Comparison of ENCODE assay signal across 19 cellular contexts in genomic region chr4:119237201-119237600, GRCh38. TPM values are rescaled to one million over a fixed set of nuclear protein-coding genes. Genes with fewer than 3 reads are reported as not detected.
DNase-seq lines count a peak whose midpoint lies in the region; ATAC-seq and TF ChIP-seq lines count a peak whose summit lies in the region.
"Had no signal": no experiment of that assay in that cellular context is flagged by ENCODE, and none has a peak within 500 bp of the region (broad histone marks: within the 10 kb centered on the region; RNA-seq: fewer than 3 reads in every experiment).

No MANE protein-coding gene starts in this region.

- H3K27ac ChIP-seq in trophoblast cell (ENCODE audit: low read depth, low read length), result no peak overlapping the region
- H3K27ac ChIP-seq: BLaER1 treated with 17β-estradiol and CSF1 and Interleukin-3, amounts not matched to agents 10 nM and 100 nM had no signal

- no peak overlapping the region for H3K9ac ChIP-seq in trophoblast cell (ENCODE audit: low read length)
- H3K9ac ChIP-seq: BLaER1 treated with 17β-estradiol and CSF1 and Interleukin-3, amounts not matched to agents 10 nM and 100 nM had no signal

- H3K9me3 ChIP-seq in trophoblast cell (ENCODE audit: insufficient read depth, low read depth, low read length), result no peaks in the 10 kb centered on the region

- H3K36me3 Mint-ChIP-seq in activated naive CD8-positive, alpha-beta T cell treated with anti-CD3 and anti-CD28 coated beads for 36 hours, result peaks cover 29% of the 10 kb centered on the region
- peaks cover 22% of the 10 kb centered on the region for H3K36me3 Mint-ChIP-seq in activated naive CD8-positive, alpha-beta T cell treated with anti-CD3 and anti-CD28 coated beads, Interleukin-2, amount 50 U/mL, for 24 hours (ENCODE audit: low read depth)
- peaks cover 71% of the 10 kb centered on the region for H3K36me3 Mint-ChIP-seq in HFFc6 (ENCODE audit: low read depth)

- H3K27me3 Mint-ChIP-seq in activated naive CD8-positive, alpha-beta T cell treated with anti-CD3 and anti-CD28 coated beads for 36 hours, result no peaks in the 10 kb centered on the region
- no peaks in the 10 kb centered on the region for H3K27me3 Mint-ChIP-seq in activated naive CD8-positive, alpha-beta T cell treated with anti-CD3 and anti-CD28 coated beads, Interleukin-2, amount 50 U/mL, for 24 hours
- peaks cover 2% of the 10 kb centered on the region; the same call in 1 of the 2 replicates for H3K27me3 Mint-ChIP-seq in HFFc6 (ENCODE audit: insufficient read depth)
- H3K27me3 Mint-ChIP-seq: B cell; CD8-positive, alpha-beta memory T cell had no signal

- H4K91ac ChIP-seq in trophoblast cell (ENCODE audit: low read depth, low read length), result no peak overlapping the region

- H3K14ac ChIP-seq in trophoblast cell (ENCODE audit: low read length), result no peak overlapping the region

- TF ChIP-seq CTCF in HFFc6 (IDR thresholded peaks at IDR 0.05), result no peak

- H3K18ac ChIP-seq in trophoblast cell (ENCODE audit: low read length), result no peak overlapping the region

- no peaks in the 10 kb centered on the region for H3K79me1 ChIP-seq in trophoblast cell (ENCODE audit: low read length)

- H2AFZ ChIP-seq in trophoblast cell (ENCODE audit: insufficient read depth, low read length, poor library complexity), result no peak overlapping the region

- no peak overlapping the region for H2BK12ac ChIP-seq in trophoblast cell (ENCODE audit: low read length)

- H2BK5ac ChIP-seq in trophoblast cell (ENCODE audit: low read depth, low read length, poor library complexity), result no peak overlapping the region

- H3K27ac Mint-ChIP-seq in activated naive CD8-positive, alpha-beta T cell treated with anti-CD3 and anti-CD28 coated beads for 36 hours, result peak overlapping the region; percentile 45
- no peak overlapping the region for H3K27ac Mint-ChIP-seq in activated naive CD8-positive, alpha-beta T cell treated with anti-CD3 and anti-CD28 coated beads, Interleukin-2, amount 50 U/mL, for 24 hours
- peak overlapping the region; percentile 39 for H3K27ac Mint-ChIP-seq in HFFc6
- H3K27ac Mint-ChIP-seq: B cell had no signal

- no peaks in the 10 kb centered on the region for H3K79me2 ChIP-seq in trophoblast cell (ENCODE audit: control insufficient read depth, insufficient read depth, low read length, poor library complexity)

- H3K4ac ChIP-seq in trophoblast cell (ENCODE audit: low read depth, low read length), result no peak overlapping the region

- ATAC-seq in activated naive CD8-positive, alpha-beta T cell treated with anti-CD3 and anti-CD28 coated beads, Interleukin-2, amount 50 U/mL, for 24 hours, result no peak
- ATAC-seq: HCT116, HepG2 had no signal

- H4K8ac ChIP-seq in trophoblast cell (ENCODE audit: low read depth, low read length), result no peak overlapping the region

- peaks cover 0 to 3% of the 10 kb centered on the region in 2 experiments for H3K4me1 ChIP-seq in trophoblast cell (ENCODE audit: control insufficient read depth in 1 of 2, insufficient read depth in 2 of 2, low read length in 2 of 2)

- peaks cover 5 to 6% of the 10 kb centered on the region in 2 experiments for H3K36me3 ChIP-seq in trophoblast cell (ENCODE audit: control insufficient read depth in 1 of 2, insufficient read depth in 2 of 2, low read length in 2 of 2)

- H3K4me1 Mint-ChIP-seq in activated naive CD8-positive, alpha-beta T cell treated with anti-CD3 and anti-CD28 coated beads for 36 hours, result peaks cover 41% of the 10 kb centered on the region
- peaks cover 41% of the 10 kb centered on the region for H3K4me1 Mint-ChIP-seq in activated naive CD8-positive, alpha-beta T cell treated with anti-CD3 and anti-CD28 coated beads, Interleukin-2, amount 50 U/mL, for 24 hours
- H3K4me1 Mint-ChIP-seq in HFFc6 (ENCODE audit: low read depth), result peaks cover 77% of the 10 kb centered on the region

- H4K12ac ChIP-seq in trophoblast cell (ENCODE audit: low read depth, low read length), result peak overlapping the region; percentile 70

- DNase-seq in activated naive CD8-positive, alpha-beta T cell treated with anti-CD3 and anti-CD28 coated beads for 36 hours, result no peak
- DNase-seq in activated naive CD8-positive, alpha-beta T cell treated with anti-CD3 and anti-CD28 coated beads, Interleukin-2, amount 50 U/mL, for 24 hours, result no peak
- DNase-seq in HFFc6 (no peak), trophoblast cell (no peak), NOMO-1 treated with dmso at 0.1 percent for 144 hours (lab: John Stamatoyannopoulos, UW; ENCODE audit: unreplicated experiment) (no peak), hypothalamus (lab: John Stamatoyannopoulos, UW) (no peak)
- DNase-seq: CD8-positive, alpha-beta memory T cell; COR-L47; DMS 273 treated with DMSO at 0.1 percent for 48 hours; DMS53; DND-41; EL; GOT3; H7 had no signal

- no peak overlapping the region for H2BK120ac ChIP-seq in trophoblast cell (ENCODE audit: insufficient read depth, low read length, poor library complexity)

- no CpG with 5 or more reads among the region's 9 CpGs for WGBS in trophoblast cell (ENCODE audit: extremely low coverage, insufficient coverage, insufficient read length)

- no peak overlapping the region for H3K4me3 ChIP-seq in trophoblast cell (ENCODE audit: low read depth, low read length)
- H3K4me3 ChIP-seq: BLaER1 treated with 17β-estradiol and CSF1 and Interleukin-3, amounts not matched to agents 10 nM and 100 nM; GM12878 had no signal

- no peaks in the 10 kb centered on the region for H3K27me3 ChIP-seq in trophoblast cell (ENCODE audit: insufficient read depth, low read length)
- H3K27me3 ChIP-seq: BLaER1 treated with 17β-estradiol and CSF1 and Interleukin-3, amounts not matched to agents 10 nM and 100 nM had no signal

- no peak overlapping the region for H3K4me2 ChIP-seq in trophoblast cell (ENCODE audit: low read length)
- H3K4me2 ChIP-seq: BLaER1 treated with 17β-estradiol and CSF1 and Interleukin-3, amounts not matched to agents 10 nM and 100 nM had no signal

- H3K23ac ChIP-seq in trophoblast cell (ENCODE audit: low read length), result no peak overlapping the region

- H3K9me3 Mint-ChIP-seq in activated naive CD8-positive, alpha-beta T cell treated with anti-CD3 and anti-CD28 coated beads for 36 hours, result peaks cover 2% of the 10 kb centered on the region
- no peaks in the 10 kb centered on the region for H3K9me3 Mint-ChIP-seq in activated naive CD8-positive, alpha-beta T cell treated with anti-CD3 and anti-CD28 coated beads, Interleukin-2, amount 50 U/mL, for 24 hours
- no peaks in the 10 kb centered on the region for H3K9me3 Mint-ChIP-seq in HFFc6
- H3K9me3 Mint-ChIP-seq: CD8-positive, alpha-beta memory T cell had no signal

- no peak overlapping the region for H2AK5ac ChIP-seq in trophoblast cell (ENCODE audit: low read length)

- H3K4me3 Mint-ChIP-seq in activated naive CD8-positive, alpha-beta T cell treated with anti-CD3 and anti-CD28 coated beads for 36 hours, result no peak overlapping the region
- no peak overlapping the region for H3K4me3 Mint-ChIP-seq in activated naive CD8-positive, alpha-beta T cell treated with anti-CD3 and anti-CD28 coated beads, Interleukin-2, amount 50 U/mL, for 24 hours
- H3K4me3 Mint-ChIP-seq in HFFc6, result no peak overlapping the region
- H3K4me3 Mint-ChIP-seq: B cell; CD8-positive, alpha-beta memory T cell had no signal

RNA-seq across cellular contexts. Expression of gene USP53, which starts 24.7 kb away (rescaled TPM):
- 10 to 100 TPM; 12.6 to 13.0 TPM for total RNA-seq in activated naive CD8-positive, alpha-beta T cell treated with anti-CD3 and anti-CD28 coated beads for 36 hours
- 100 to 1,000 TPM; 113 to 187 (median 120) TPM for total RNA-seq in HFFc6 (2021; fragmentation: NEBNext Ultra II Directional; extraction: Animal tissue kit (Norgen Biotek cat#: 25700))
- polyA plus RNA-seq in trophoblast cell (2013), result 34.9 and 35.3 TPM in 2 replicates

Comparison
In these comparisons a context has a peak if more than half of its experiments do, and no peak if none do; other contexts are left out.
1. RNA of gene USP53, which starts 24.7 kb away (total RNA-seq): 113 to 187 TPM in HFFc6; 12.6 to 13.0 TPM in activated naive CD8-positive, alpha-beta T cell treated with anti-CD3 and anti-CD28 coated beads for 36 hours; every median in the first group is over 4 times any median in the second.